1 cellular context compared by ENCODE assay signal in the genomic region with DNA sequence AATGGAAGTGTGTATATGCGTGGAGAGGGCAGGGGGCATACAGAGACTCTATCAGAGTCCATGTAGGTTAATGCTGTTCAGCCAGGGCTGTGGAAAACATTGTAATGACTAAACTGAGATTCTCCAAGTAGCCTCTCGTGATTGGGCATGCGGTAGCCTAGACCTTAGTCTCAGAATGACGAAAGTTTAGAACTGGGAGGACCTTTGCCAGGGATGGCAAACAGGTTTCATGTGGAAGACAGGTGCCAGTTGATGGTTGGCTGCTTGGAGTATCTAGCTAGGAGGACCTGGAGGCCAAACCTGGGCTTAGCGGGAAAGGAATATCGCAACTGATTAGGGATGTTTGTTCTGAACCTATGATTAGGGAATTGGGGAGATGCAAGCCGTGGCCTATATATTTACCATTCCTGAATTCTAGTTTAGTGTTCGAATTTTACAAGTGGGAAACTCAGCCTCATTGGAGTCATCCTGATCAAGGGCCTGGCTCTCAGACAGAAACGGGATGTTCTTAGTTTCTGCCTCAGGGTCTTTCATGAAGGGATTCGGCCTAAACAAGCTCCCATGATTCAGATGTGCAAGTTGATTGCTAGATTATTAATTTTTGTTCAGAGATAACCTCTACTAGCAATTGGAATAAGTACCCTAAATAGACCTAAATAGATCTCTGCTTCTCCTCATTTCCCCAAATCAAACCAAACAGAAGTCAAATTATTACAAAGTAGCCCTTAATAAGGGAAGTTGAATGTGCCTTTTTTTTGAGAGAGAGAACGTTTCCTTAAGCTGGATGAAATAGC.
TF ChIP-seq lines count a peak whose summit lies in the region.

No MANE protein-coding gene starts in this region.

TF ChIP-seq in HepG2, 621 proteins besides CTCF, POLR2A, EP300 and RAD21:
- TF ChIP-seq ZSCAN22 (CRISPR knock-in tag; IDR thresholded peaks at IDR 0.05) (no peak), SRY (CRISPR knock-in tag; IDR thresholded peaks at IDR 0.05) (no peak), SAP130 (CRISPR knock-in tag; IDR thresholded peaks at IDR 0.05; ENCODE audit: low read depth) (no peak), TCF7L2 (IDR thresholded peaks at IDR 0.05; ENCODE audit: low read depth, low read length) (no peak), ZNF543 (CRISPR knock-in tag; IDR thresholded peaks at IDR 0.05) (no peak), ZFP62 (CRISPR knock-in tag; IDR thresholded peaks at IDR 0.05) (no peak), U2AF1 (optimal IDR thresholded peaks at IDR 0.05; ENCODE audit: low read depth, low read length) (no peak), KDM5B (CRISPR knock-in tag; IDR thresholded peaks at IDR 0.05; ENCODE audit: borderline replicate concordance) (no peak), NCOA1 (CRISPR knock-in tag; IDR thresholded peaks at IDR 0.05) (no peak), MED8 (CRISPR knock-in tag; IDR thresholded peaks at IDR 0.05; ENCODE audit: insufficient replicate concordance) (no peak), SP5 (CRISPR knock-in tag; IDR thresholded peaks at IDR 0.05; ENCODE audit: borderline replicate concordance, low read depth) (no peak), ZNF644 (CRISPR knock-in tag; IDR thresholded peaks at IDR 0.05; ENCODE audit: low read depth) (no peak)
